Comparison of ENCODE assay signal across 9 cellular contexts in the genomic region with DNA sequence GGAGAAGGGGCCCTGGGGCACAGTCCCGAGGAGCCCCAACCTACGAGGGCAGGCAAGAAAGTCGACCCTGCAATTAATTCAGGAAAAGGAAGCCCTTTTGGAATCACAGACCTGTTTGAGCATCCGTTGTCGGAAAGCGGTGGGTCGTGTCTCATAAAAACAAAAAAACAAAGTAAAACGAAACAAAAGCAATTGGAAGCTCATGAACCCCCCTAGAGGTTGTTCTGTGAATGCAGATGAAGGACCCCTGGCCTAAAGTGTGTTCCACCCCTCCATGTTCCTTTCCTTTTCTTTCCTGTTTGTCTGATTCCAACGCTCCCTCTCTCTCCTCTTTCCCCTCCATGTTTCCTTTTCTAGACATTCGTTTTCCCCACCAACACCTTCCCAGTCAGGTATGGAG.
A peak's percentile ranks its signal among the peaks of the same experiment; 100 is the strongest.
DNase-seq lines count a peak whose midpoint lies in the region; TF ChIP-seq lines count a peak whose summit lies in the region.
"Had no signal": no experiment of that assay in that cellular context is flagged by ENCODE, and none has a peak within 500 bp of the region (broad histone marks: within the 10 kb centered on the region; RNA-seq: fewer than 3 reads in every experiment).

No MANE protein-coding gene starts in this region.

- H3K4me1 Mint-ChIP-seq in progenitor cell of endocrine pancreas (ENCODE audit: low read depth): peaks cover 18% of the 10 kb centered on the region

- DNase-seq in NOMO-1 treated with DMSO at 0.1 percent for 48 hours (lab: John Stamatoyannopoulos, UW; ENCODE audit: unreplicated experiment) (peak; percentile 5), NOMO-1 treated with dmso at 0.1 percent for 144 hours (lab: John Stamatoyannopoulos, UW; ENCODE audit: unreplicated experiment) (no peak), choroid plexus epithelial cell (ENCODE audit: low read depth) (peak; percentile 34), progenitor cell of endocrine pancreas (ENCODE audit: low spot score, unreplicated experiment) (no peak), activated gamma-delta T cell treated with Interleukin-2 at 50 U/mL for 16 hours (no peak)
- DNase-seq in stimulated activated CD4-positive, alpha-beta T cell treated with anti-CD3 and anti-CD28 coated beads, Interleukin-12 subunit alpha, Interleukin-12 subunit beta, amount 100 ng/mL, for 4 hours: no peak
- no peak for DNase-seq in activated effector memory CD4-positive, alpha-beta T cell treated with anti-CD3 and anti-CD28 coated beads, Interleukin-2, amount 50 U/mL, for 16 hours
- DNase-seq: DMS153 had no signal

- peaks cover 36% of the 10 kb centered on the region for H3K27me3 Mint-ChIP-seq in progenitor cell of endocrine pancreas

- no peaks in the 10 kb centered on the region for H3K9me3 Mint-ChIP-seq in progenitor cell of endocrine pancreas (ENCODE audit: low read depth)

- H3K4me3 Mint-ChIP-seq in progenitor cell of endocrine pancreas (ENCODE audit: low read depth): no peak overlapping the region

- H3K27ac Mint-ChIP-seq in progenitor cell of endocrine pancreas: no peak overlapping the region

- peak overlapping the region; percentile 36 for H3K4me3 ChIP-seq in choroid plexus epithelial cell (ENCODE audit: low read depth, low read length)

- TF ChIP-seq CTCF in LNCAP (IDR thresholded peaks at IDR 0.05): peak; percentile 50
- TF ChIP-seq CTCF in choroid plexus epithelial cell (conservative IDR thresholded peaks at IDR 0.05; ENCODE audit: low read depth, low read length): peak; percentile 68
- peak; percentile 49 for TF ChIP-seq CTCF in progenitor cell of endocrine pancreas (IDR thresholded peaks at IDR 0.05; ENCODE audit: unreplicated experiment)

- no peaks in the 10 kb centered on the region for H3K36me3 Mint-ChIP-seq in progenitor cell of endocrine pancreas (ENCODE audit: insufficient read depth)

Comparison
In these comparisons a context has a peak if more than half of its experiments do, and no peak if none do; other contexts are left out.
1. DNase-seq: peak in NOMO-1 treated with DMSO at 0.1 percent for 48 hours (single experiment) and choroid plexus epithelial cell (single experiment); none in NOMO-1 treated with dmso at 0.1 percent for 144 hours (single experiment), progenitor cell of endocrine pancreas (single experiment), stimulated activated CD4-positive, alpha-beta T cell treated with anti-CD3 and anti-CD28 coated beads, Interleukin-12 subunit alpha, Interleukin-12 subunit beta, amount 100 ng/mL, for 4 hours (single experiment), activated effector memory CD4-positive, alpha-beta T cell treated with anti-CD3 and anti-CD28 coated beads, Interleukin-2, amount 50 U/mL, for 16 hours (single experiment) and activated gamma-delta T cell treated with Interleukin-2 at 50 U/mL for 16 hours (single experiment).
2. Peak in every context shown above with its lines, with median percentiles within 50 percentile points of each other: CTCF ChIP-seq.